In genomic region chr10:101769541-101770180, GRCh38 we compare ENCODE assay signal across 24 cellular contexts. TPM values are rescaled to one million over a fixed set of nuclear protein-coding genes. Genes with fewer than 3 reads are reported as not detected.
"Had no signal": no experiment of that assay in that cellular context is flagged by ENCODE, and none has a peak within 500 bp of the region (broad histone marks: within the 10 kb centered on the region; RNA-seq: fewer than 3 reads in every experiment).

No MANE protein-coding gene starts in this region.

- ATAC-seq: body of pancreas, left ventricle myocardium superior, mucosa of descending colon had no signal

- DNase-seq: activated CD4-positive, alpha-beta memory T cell treated with anti-CD3 and anti-CD28 coated beads, Interleukin-2, amount 10 ng/mL, durations not matched to agents 7 days and 5 days; activated CD4-positive, alpha-beta T cell treated with anti-CD3 and anti-CD28 coated beads for 48 hours; activated CD4-positive, CD25-positive, alpha-beta regulatory T cell; activated naive CD4-positive, alpha-beta T cell treated with anti-CD3 and anti-CD28 coated beads for 36 hours; activated T-cell treated with anti-CD3 and anti-CD28 coated beads, Interleukin-2, amount 50 U/mL, for 24 hours; body of pancreas; caudate nucleus; foreskin melanocyte; left ventricle myocardium superior; mesenchymal stem cell; mucosa of descending colon; naive B cell; stimulated activated CD4-positive, alpha-beta T cell treated with anti-CD3 and anti-CD28 coated beads, Interleukin-12 subunit alpha, Interleukin-12 subunit beta, amount 100 ng/mL, for 4 hours; stimulated activated CD4-positive, alpha-beta T cell treated with anti-CD3 and anti-CD28 coated beads, Interleukin-1b, Interleukin-23, amount 100 ng/mL, for 48 hours; stimulated activated CD8-positive, alpha-beta memory T cell treated with anti-CD3 and anti-CD28 coated beads, Interleukin-4, amount 100 ng/mL, for 48 hours; stimulated activated naive CD4-positive, alpha-beta T cell treated with Interleukin-2 at 50 U/mL for 16 hours; tibial artery had no signal

- H3K27ac ChIP-seq: body of pancreas, dorsolateral prefrontal cortex, tibial artery had no signal

- H3K9me3 ChIP-seq: body of pancreas, mucosa of descending colon, tibial artery had no signal

- H3K36me3 ChIP-seq: tibial artery had no signal

- H3K4me3 ChIP-seq: body of pancreas, dorsolateral prefrontal cortex, mucosa of descending colon, tibial artery had no signal

RNA-seq across cellular contexts. Expression of gene FGF8, which starts 6.3 kb away (rescaled TPM):
- total RNA-seq: activated CD4-positive, alpha-beta memory T cell treated with anti-CD3 and anti-CD28 coated beads, Interleukin-2, amount 10 ng/mL, durations not matched to agents 7 days and 5 days; activated naive CD4-positive, alpha-beta T cell treated with anti-CD3 and anti-CD28 coated beads for 36 hours; activated T-helper 2 cell treated with anti-CD3 and anti-CD28 coated beads, Interferon-gamma antibody, Interleukin-2, Interleukin-4, amounts not matched to agents 10 μg/mL and 5 μg/mL and 100 μg/mL, durations not matched to agents 14 hours and 24 hours and 36 hours; body of pancreas; epithelial cell of proximal tubule; fibroblast of lung; kidney epithelial cell; left ventricle myocardium superior; mucosa of descending colon; renal cortical epithelial cell; subcutaneous adipose tissue had no signal
- polyA plus RNA-seq: fibroblast of lung had no signal
